21 cellular contexts compared by ENCODE assay signal in the genomic region with DNA sequence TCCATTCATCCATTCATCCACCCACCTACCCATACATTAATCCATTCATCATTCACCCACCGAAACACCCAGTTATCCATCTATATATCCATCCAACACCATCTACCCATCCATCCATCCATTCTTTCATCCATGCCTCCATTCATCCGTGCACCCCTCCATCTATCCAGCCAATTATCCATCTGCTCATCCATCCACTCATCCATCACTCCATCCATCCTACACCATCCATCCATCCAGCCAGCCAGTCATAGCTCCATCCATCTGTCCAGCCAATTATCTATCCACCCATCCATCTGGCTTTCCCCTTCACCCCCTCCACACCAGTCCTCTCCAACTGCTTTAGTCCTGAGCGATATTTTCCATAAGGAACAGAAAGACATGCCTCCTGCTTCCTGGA. TPM values are rescaled to one million over a fixed set of nuclear protein-coding genes. Genes with fewer than 3 reads are reported as not detected.
DNase-seq lines count a peak whose midpoint lies in the region; ATAC-seq, FAIRE-seq and TF ChIP-seq lines count a peak whose summit lies in the region.
"Had no signal": no experiment of that assay in that cellular context is flagged by ENCODE, and none has a peak within 500 bp of the region (broad histone marks: within the 10 kb centered on the region; RNA-seq: fewer than 3 reads in every experiment).

No MANE protein-coding gene starts in this region.

- no peaks in the 10 kb centered on the region for H3K9me1 ChIP-seq in K562 (ENCODE audit: control insufficient read depth, insufficient read depth, low read length)

- TF ChIP-seq POLR2A in K562 (conservative IDR thresholded peaks at IDR 0.05) (no peak), uterus (IDR thresholded peaks at IDR 0.05) (no peak)

- H3K27ac ChIP-seq in K562 (ENCODE audit: extremely low read depth, low read depth, low read length) = no peak overlapping the region
- peak overlapping the region; percentile 30 for H3K27ac ChIP-seq in hepatocyte
- peak overlapping the region; percentile 45 to 58 for H3K27ac ChIP-seq in uterus
- H3K27ac ChIP-seq: GM23248 had no signal

- CTCF ChIA-PET in K562 (lab: Yijun Ruan, JAX; ENCODE audit: low intra/inter-chr PET ratio) = no interaction called here

- H3K27me3 ChIP-seq in K562 (ENCODE audit: control insufficient read depth in 2 of 2, insufficient read depth in 2 of 2, low read length in 2 of 2) (peaks cover 0 to 33% of the 10 kb centered on the region in 2 experiments; a peak in 1 of 5 replicates), hepatocyte (no peaks in the 10 kb centered on the region), uterus (no peaks in the 10 kb centered on the region)

- no peak for TF ChIP-seq EP300 in K562 (IDR thresholded peaks at IDR 0.05; ENCODE audit: low read length)

- no peaks in the 10 kb centered on the region for H3K79me2 ChIP-seq in K562 (ENCODE audit: control insufficient read depth, insufficient read depth, low read length)
- no peaks in the 10 kb centered on the region for H3K79me2 ChIP-seq in hepatocyte

- no peak for TF ChIP-seq CTCF in K562 (IDR thresholded peaks at IDR 0.05 in 2 of 3, conservative IDR thresholded peaks at IDR 0.05 in 1 of 3; ENCODE audit: insufficient read depth in 2 of 3, low read depth in 1 of 3, low read length in 3 of 3)
- no peak for TF ChIP-seq CTCF in hepatocyte (IDR thresholded peaks at IDR 0.05; ENCODE audit: poor library complexity)
- TF ChIP-seq CTCF in uterus (IDR thresholded peaks at IDR 0.05) = no peak

- H3K9me3 ChIP-seq in K562 (replicated peaks; ENCODE audit: control insufficient read depth, insufficient read depth, low read depth, low read length) = no peaks in the 10 kb centered on the region
- H3K9me3 ChIP-seq in hepatocyte (ENCODE audit: low read depth) = no peaks in the 10 kb centered on the region
- no peaks in the 10 kb centered on the region for H3K9me3 ChIP-seq in uterus

- FAIRE-seq in K562 (lab: Jason Lieb, UNC) (no peak), GM19239 (lab: Jason Lieb, UNC) (no peak)
- FAIRE-seq: GM12892, H1 had no signal

- intact Hi-C loops in K562 (cut with micrococcal nuclease) (no loop called here), uterus (cut with DNase I; ENCODE audit: low total_unique reads) (no loop called here)

- H3K4me1 ChIP-seq in K562 (replicated peaks in 1 of 2; ENCODE audit: control insufficient read depth in 2 of 2, insufficient read depth in 2 of 2, low read length in 2 of 2) = no peaks in the 10 kb centered on the region
- peaks cover 18% of the 10 kb centered on the region for H3K4me1 ChIP-seq in hepatocyte (ENCODE audit: insufficient read depth)
- H3K4me1 ChIP-seq in uterus = no peaks in the 10 kb centered on the region

- H3K4me2 ChIP-seq in K562 (ENCODE audit: insufficient read depth, low read length) (no peak overlapping the region), hepatocyte (no peak overlapping the region)

- 0% methylated on average over 3 of the region's 3 CpGs for WGBS in K562 (ENCODE audit: insufficient coverage, low coverage, missing lambda C conversion rate)
- 76% methylated on average over 3 of the region's 3 CpGs for WGBS in hepatocyte (ENCODE audit: low lambda C conversion rate, missing lambda C conversion rate)

- no peak overlapping the region for H3K9ac ChIP-seq in K562 (ENCODE audit: insufficient read depth in 1 of 2, low read depth in 2 of 2, low read length in 2 of 2)
- H3K9ac ChIP-seq: GM23248 had no signal

- DNase-seq in K562 (ENCODE audit: extremely low read depth in 1 of 4, low spot score in 3 of 4) (no peak), hepatocyte (ENCODE audit: low spot score) (no peak), uterus (no peak), GM19239 (ENCODE audit: insufficient read length, low spot score) (no peak), NAMALWA (ENCODE audit: low spot score) (no peak)
- DNase-seq: C1 segment of cervical spinal cord; Calu3; CD4-positive, alpha-beta memory T cell; COR-L47; DMS53; DMS79 treated with DMSO at 0.1 percent for 48 hours; GF-D8; GM23248; H7; HCEC 1CT; HFFc6 had no signal

- in situ Hi-C loops in K562 (cut with MboI) = no loop called here

- H2AFZ ChIP-seq in K562 (ENCODE audit: low read depth, low read length) (no peak overlapping the region), hepatocyte (no peak overlapping the region)
- H2AFZ ChIP-seq: GM23248 had no signal

- H3K4me3 ChIP-seq in K562 (no peak overlapping the region), hepatocyte (no peak overlapping the region), uterus (no peak overlapping the region)
- H3K4me3 ChIP-seq: GM23248 had no signal

- H3K36me3 ChIP-seq in K562 (ENCODE audit: control insufficient read depth, insufficient read depth, low read length) (no peaks in the 10 kb centered on the region), hepatocyte (replicated peaks; ENCODE audit: insufficient read depth, low read depth) (no peaks in the 10 kb centered on the region), uterus (no peaks in the 10 kb centered on the region)

- BruUV-seq in K562 (replicated peaks; lab: Mats Ljungman, UMichigan) = no TSS peak

- no peaks in the 10 kb centered on the region for H4K20me1 ChIP-seq in K562 (replicated peaks; ENCODE audit: control insufficient read depth, insufficient read depth, low read length)
- no peaks in the 10 kb centered on the region for H4K20me1 ChIP-seq in hepatocyte (ENCODE audit: insufficient read depth, poor library complexity, severe bottlenecking)

- no peak for ATAC-seq in K562
- ATAC-seq in HG02798 (IDR thresholded peaks at IDR 0.05; ENCODE audit: poor library complexity, unreplicated experiment) = no peak

- TF ChIP-seq RAD21 in K562 (CRISPR knock-in tag; conservative IDR thresholded peaks at IDR 0.05 in 1 of 2, IDR thresholded peaks at IDR 0.05 in 1 of 2) = no peak

- POLR2A ChIA-PET in K562 (lab: Yijun Ruan, JAX) = interaction anchor here (1.4 kb wide), 1 partner anchor 8 kb away, joined by 4 read pairs; no protein-coding TSS in a partner anchor

- H3K9me2 ChIP-seq in hepatocyte (replicated peaks; ENCODE audit: insufficient read depth) = no peaks in the 10 kb centered on the region

TF ChIP-seq in K562, 482 proteins besides CTCF, POLR2A, EP300 and RAD21:
- TF ChIP-seq ZNF830 (CRISPR knock-in tag; IDR thresholded peaks at IDR 0.05) = no peak
- TF ChIP-seq, protein P1, sequence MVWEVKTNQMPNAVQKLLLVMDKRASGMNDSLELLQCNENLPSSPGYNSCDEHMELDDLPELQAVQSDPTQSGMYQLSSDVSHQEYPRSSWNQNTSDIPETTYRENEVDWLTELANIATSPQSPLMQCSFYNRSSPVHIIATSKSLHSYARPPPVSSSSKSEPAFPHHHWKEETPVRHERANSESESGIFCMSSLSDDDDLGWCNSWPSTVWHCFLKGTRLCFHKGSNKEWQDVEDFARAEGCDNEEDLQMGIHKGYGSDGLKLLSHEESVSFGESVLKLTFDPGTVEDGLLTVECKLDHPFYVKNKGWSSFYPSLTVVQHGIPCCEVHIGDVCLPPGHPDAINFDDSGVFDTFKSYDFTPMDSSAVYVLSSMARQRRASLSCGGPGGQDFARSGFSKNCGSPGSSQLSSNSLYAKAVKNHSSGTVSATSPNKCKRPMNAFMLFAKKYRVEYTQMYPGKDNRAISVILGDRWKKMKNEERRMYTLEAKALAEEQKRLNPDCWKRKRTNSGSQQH (CRISPR knock-in tag; IDR thresholded peaks at IDR 0.05) = 0 out of 2 replicates have a peak, but pooled peaks have one; percentile 43
TF ChIP-seq in K562: peak in this region for 1.

RNA-seq across cellular contexts. Expression of a gene that starts 7.5 kb away (rescaled TPM):
- not detected in 2 replicates for total RNA-seq in K562 (2011; cell fraction: chromatin; rRNA removed; ENCODE audit: low replicate concordance)
- not detected in 2 replicates for total RNA-seq in K562 (2011; cell fraction: nucleolus; rRNA removed)
- total RNA-seq in K562 (2011; cell fraction: nucleoplasm; rRNA removed) = not detected in 2 replicates
- total RNA-seq in K562 (2014; rRNA removed) = not detected in 2 replicates
- total RNA-seq in K562 (2014; rRNA removed; fragmentation: Illumina TruSeq; extraction: Trizol) = not detected in 2 replicates
- total RNA-seq in K562 (2015; rRNA removed; fragmentation: Illumina TruSeq; extraction: Trizol) = not detected in 2 replicates
- 0.18 and 0.49 TPM in 2 replicates for total RNA-seq in K562 (2021)
- polyA plus RNA-seq in K562 (2011; rRNA removed) = not detected in 2 replicates
- not detected in 2 replicates for polyA plus RNA-seq in K562 (2011; cell fraction: cytosol; rRNA removed)
- not detected in 2 replicates for polyA plus RNA-seq in K562 (2011; cell fraction: nucleus; rRNA removed)
- polyA plus RNA-seq in K562 (2012) = not detected in 2 replicates
- not detected in 2 replicates for polyA plus RNA-seq in K562 (2014; fragmentation: Illumina TruSeq; extraction: Trizol)
- polyA plus RNA-seq in K562 (2014; fragmentation: Nextera tagmentation; extraction: Ambion mirVana) = not detected
- not detected in 2 replicates for polyA plus RNA-seq in K562 (2014; rRNA removed)
- polyA minus RNA-seq in K562 (2011; rRNA and poly(A)+ RNA removed) = not detected in 2 replicates
- polyA minus RNA-seq in K562 (2011; cell fraction: cytosol; rRNA and poly(A)+ RNA removed) = not detected in 2 replicates
- polyA minus RNA-seq in K562 (2011; cell fraction: nucleus; rRNA and poly(A)+ RNA removed) = not detected in 2 replicates
- 41.8 and 43.0 TPM in 2 replicates for total RNA-seq in hepatocyte
- 11.1 and 13.2 TPM in 2 replicates for polyA plus RNA-seq in hepatocyte
- total RNA-seq in uterus = 100 to 1,000 TPM in 2 of 4 donors, 10 to 100 TPM in 2; 44.8 to 146 (median 97.5) TPM
- total RNA-seq: A172; Calu3; CD4-positive, alpha-beta memory T cell; G401 had no signal
- polyA plus RNA-seq: CD4-positive, alpha-beta memory T cell had no signal

Comparison
In these comparisons a context has a peak if more than half of its experiments do, and no peak if none do; other contexts are left out.
1. RNA of a gene that starts 7.5 kb away (total RNA-seq): 44.8 to 146 TPM in uterus and 41.8 to 43.0 TPM in hepatocyte; 0.18 to 0.49 TPM in K562; every median in the first group is over 10 times any median in the second.